Comparison of ENCODE assay signal across 1 cellular context in the genomic region with DNA sequence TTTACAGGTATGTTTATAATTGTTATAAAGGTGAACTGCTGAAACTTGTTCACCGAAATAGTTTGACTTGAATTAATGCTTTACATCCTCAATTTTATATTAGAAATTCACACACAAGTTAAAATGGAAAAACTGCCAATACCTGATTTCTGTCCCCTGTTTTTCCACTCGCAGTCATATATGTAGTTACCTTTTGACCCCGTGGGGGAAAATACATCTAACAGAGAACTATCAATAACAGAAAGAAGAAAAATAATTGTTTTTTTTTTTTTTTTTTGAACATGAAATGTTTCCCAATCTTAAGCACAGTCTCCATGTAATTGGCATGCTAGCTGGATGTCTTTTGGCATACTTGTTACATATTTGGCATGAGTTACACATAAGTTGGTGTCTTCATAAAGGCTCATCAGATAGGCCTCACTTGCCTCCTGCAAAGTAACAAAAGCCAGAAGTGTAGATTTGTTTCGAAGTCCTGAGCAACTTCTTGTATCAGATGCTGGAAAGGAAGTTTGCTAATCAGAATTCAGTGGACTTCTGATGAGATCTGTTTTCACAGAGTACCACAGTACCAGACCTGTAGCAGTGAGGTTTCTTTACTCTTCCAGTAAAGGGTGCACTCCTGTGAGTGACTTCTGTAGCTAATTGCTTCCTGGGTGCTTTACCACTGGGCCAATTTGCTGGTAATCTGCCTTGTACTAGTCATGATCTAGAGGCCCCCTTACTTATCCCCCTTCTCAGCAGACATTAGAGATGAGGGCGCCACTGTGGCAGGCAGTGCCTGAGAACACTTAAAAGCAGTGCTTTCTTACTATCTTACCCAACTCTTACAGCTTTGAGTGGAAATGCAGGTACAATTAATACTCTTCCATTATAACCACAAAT.
TF ChIP-seq lines count a peak whose summit lies in the region.

No MANE protein-coding gene starts in this region.

TF ChIP-seq in IMR-90, 13 proteins besides CTCF, POLR2A, EP300 and RAD21:
- no peak for TF ChIP-seq BHLHE40 (IDR thresholded peaks at IDR 0.05; ENCODE audit: low read depth, low read length)
- no peak for TF ChIP-seq CHD1 (IDR thresholded peaks at IDR 0.05; ENCODE audit: low read depth, low read length)
- TF ChIP-seq MAFK (IDR thresholded peaks at IDR 0.05; ENCODE audit: low read depth, low read length): no peak
- no peak for TF ChIP-seq SMC3 (IDR thresholded peaks at IDR 0.05; ENCODE audit: low read depth, low read length)
- TF ChIP-seq RFX5 (IDR thresholded peaks at IDR 0.05; ENCODE audit: low read depth, low read length): no peak
- no peak for TF ChIP-seq FOS (IDR thresholded peaks at IDR 0.05; ENCODE audit: low read depth, low read length)
- no peak for TF ChIP-seq RCOR1 (IDR thresholded peaks at IDR 0.05; ENCODE audit: insufficient replicate concordance, low read length)
- TF ChIP-seq MXI1 (IDR thresholded peaks at IDR 0.05; ENCODE audit: borderline replicate concordance, low read depth, low read length): no peak
- no peak for TF ChIP-seq USF2 (IDR thresholded peaks at IDR 0.05; ENCODE audit: low read depth, low read length)
- TF ChIP-seq MAZ (IDR thresholded peaks at IDR 0.05; ENCODE audit: borderline replicate concordance, low read depth, low read length): no peak
- no peak for TF ChIP-seq CEBPB (IDR thresholded peaks at IDR 0.05; ENCODE audit: low read depth, low read length)
- TF ChIP-seq NFE2L2 (IDR thresholded peaks at IDR 0.05; ENCODE audit: low read depth, low read length): no peak
- TF ChIP-seq, protein P1, sequence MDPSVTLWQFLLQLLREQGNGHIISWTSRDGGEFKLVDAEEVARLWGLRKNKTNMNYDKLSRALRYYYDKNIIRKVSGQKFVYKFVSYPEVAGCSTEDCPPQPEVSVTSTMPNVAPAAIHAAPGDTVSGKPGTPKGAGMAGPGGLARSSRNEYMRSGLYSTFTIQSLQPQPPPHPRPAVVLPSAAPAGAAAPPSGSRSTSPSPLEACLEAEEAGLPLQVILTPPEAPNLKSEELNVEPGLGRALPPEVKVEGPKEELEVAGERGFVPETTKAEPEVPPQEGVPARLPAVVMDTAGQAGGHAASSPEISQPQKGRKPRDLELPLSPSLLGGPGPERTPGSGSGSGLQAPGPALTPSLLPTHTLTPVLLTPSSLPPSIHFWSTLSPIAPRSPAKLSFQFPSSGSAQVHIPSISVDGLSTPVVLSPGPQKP (IDR thresholded peaks at IDR 0.05; ENCODE audit: borderline replicate concordance, low read depth, low read length): no peak
TF ChIP-seq in IMR-90: peak in this region for 0.
